10 cellular contexts compared by ENCODE assay signal in genomic region chr16:10862432-10862831, GRCh38. TPM values are rescaled to one million over a fixed set of nuclear protein-coding genes. Genes with fewer than 3 reads are reported as not detected.
DNase-seq lines count a peak whose midpoint lies in the region; ATAC-seq and TF ChIP-seq lines count a peak whose summit lies in the region.
"Had no signal": no experiment of that assay in that cellular context is flagged by ENCODE, and none has a peak within 500 bp of the region (broad histone marks: within the 10 kb centered on the region; RNA-seq: fewer than 3 reads in every experiment).

No MANE protein-coding gene starts in this region.

- H3K36me3 ChIP-seq in CD8-positive, alpha-beta memory T cell (ENCODE audit: insufficient read depth, low read length) = no peaks in the 10 kb centered on the region

- no peaks in the 10 kb centered on the region for H3K27me3 ChIP-seq in CD8-positive, alpha-beta memory T cell (ENCODE audit: insufficient read depth, low read length, poor library complexity, severe bottlenecking)

- intact Hi-C loops in activated CD4-positive, alpha-beta T cell treated with anti-CD3 and anti-CD28 coated beads, Interleukin-2, amount 10 ng/mL, durations not matched to agents 24 days and 14 days (cut with micrococcal nuclease) = no loop called here

- no peak overlapping the region for H3K4me3 Mint-ChIP-seq in CD8-positive, alpha-beta memory T cell
- no peak overlapping the region for H3K4me3 Mint-ChIP-seq in activated CD4-positive, alpha-beta T cell treated with anti-CD3 and anti-CD28 coated beads, Interleukin-2, amount 10 ng/mL, durations not matched to agents 24 days and 14 days
- H3K4me3 Mint-ChIP-seq: activated naive CD8-positive, alpha-beta T cell treated with anti-CD3 and anti-CD28 coated beads, Interleukin-2, amount 10 ng/mL, durations not matched to agents 7 days and 5 days had no signal

- H3K27me3 Mint-ChIP-seq in CD8-positive, alpha-beta memory T cell = peaks cover 10% of the 10 kb centered on the region in 2 donors
- peaks cover 37% of the 10 kb centered on the region for H3K27me3 Mint-ChIP-seq in activated CD4-positive, alpha-beta T cell treated with anti-CD3 and anti-CD28 coated beads, Interleukin-2, amount 10 ng/mL, durations not matched to agents 24 days and 14 days

- no peak for ATAC-seq in GM18868 (IDR thresholded peaks at IDR 0.05; ENCODE audit: unreplicated experiment)

- H3K4me1 Mint-ChIP-seq in CD8-positive, alpha-beta memory T cell = peaks cover 0 to 4% (median 0%) of the 10 kb centered on the region in 3 donors
- peaks cover 10% of the 10 kb centered on the region for H3K4me1 Mint-ChIP-seq in activated CD4-positive, alpha-beta T cell treated with anti-CD3 and anti-CD28 coated beads, Interleukin-2, amount 10 ng/mL, durations not matched to agents 24 days and 14 days

- POLR2A ChIA-PET in AG04449 (lab: Yijun Ruan, JAX) = interaction anchor here (0.6 kb wide), 1 partner anchor 1934 kb away, joined by 6 read pairs; no protein-coding TSS in a partner anchor
- POLR2A ChIA-PET in CD8-positive, alpha-beta memory T cell (lab: Charles Lee) = no interaction called here

- CTCF ChIA-PET in AG04449 (lab: Yijun Ruan, JAX) = no interaction called here
- CTCF ChIA-PET in CD8-positive, alpha-beta memory T cell (lab: Charles Lee) = interaction anchor here (0.6 kb wide), 1 partner anchor 348 kb away, joined by 3 read pairs; no protein-coding TSS in a partner anchor

- no peak overlapping the region for H3K4me3 ChIP-seq in AG04449 (ENCODE audit: low read depth, low read length)
- H3K4me3 ChIP-seq in CD8-positive, alpha-beta memory T cell (ENCODE audit: low read length) = no peak overlapping the region

- H3K27ac Mint-ChIP-seq in CD8-positive, alpha-beta memory T cell = no peak overlapping the region
- H3K27ac Mint-ChIP-seq in activated CD4-positive, alpha-beta T cell treated with anti-CD3 and anti-CD28 coated beads, Interleukin-2, amount 10 ng/mL, durations not matched to agents 24 days and 14 days = no peak overlapping the region
- H3K27ac Mint-ChIP-seq: activated naive CD8-positive, alpha-beta T cell treated with anti-CD3 and anti-CD28 coated beads, Interleukin-2, amount 10 ng/mL, durations not matched to agents 7 days and 5 days had no signal

- no peaks in the 10 kb centered on the region for H3K36me3 Mint-ChIP-seq in CD8-positive, alpha-beta memory T cell
- H3K36me3 Mint-ChIP-seq in activated CD4-positive, alpha-beta T cell treated with anti-CD3 and anti-CD28 coated beads, Interleukin-2, amount 10 ng/mL, durations not matched to agents 24 days and 14 days (ENCODE audit: low read depth) = no peaks in the 10 kb centered on the region
- H3K36me3 Mint-ChIP-seq: activated naive CD8-positive, alpha-beta T cell treated with anti-CD3 and anti-CD28 coated beads, Interleukin-2, amount 10 ng/mL, durations not matched to agents 7 days and 5 days had no signal

- H3K27ac ChIP-seq in CD8-positive, alpha-beta memory T cell (ENCODE audit: low read depth, low read length) = no peak overlapping the region

- DNase-seq in AG04449 (ENCODE audit: low read depth, low spot score) = peak; percentile 5
- peak; percentile 64 for DNase-seq in HS-27A (ENCODE audit: low read depth)
- DNase-seq in UCSD-AML1 (lab: John Stamatoyannopoulos, UW; ENCODE audit: unreplicated experiment) = peak; percentile 31
- DNase-seq in kidney tubule cell (ENCODE audit: low spot score) = peak; percentile 80
- DNase-seq in CD8-positive, alpha-beta memory T cell = no peak
- DNase-seq in activated CD4-positive, alpha-beta T cell treated with anti-CD3 and anti-CD28 coated beads, Interleukin-2, amount 10 ng/mL, durations not matched to agents 24 days and 14 days = no peak
- DNase-seq in stimulated activated CD4-positive, alpha-beta T cell treated with anti-CD3 and anti-CD28 coated beads, Interleukin-4, amount 100 ng/mL, for 24 hours = no peak
- DNase-seq: activated naive CD8-positive, alpha-beta T cell treated with anti-CD3 and anti-CD28 coated beads, Interleukin-2, amount 10 ng/mL, durations not matched to agents 7 days and 5 days; DMS79 had no signal

- H3K4me1 ChIP-seq in CD8-positive, alpha-beta memory T cell (ENCODE audit: insufficient read depth, low read length) = no peaks in the 10 kb centered on the region

- H3K9me3 ChIP-seq in CD8-positive, alpha-beta memory T cell (ENCODE audit: low read length) = no peaks in the 10 kb centered on the region

- H3K9me3 Mint-ChIP-seq in CD8-positive, alpha-beta memory T cell = no peaks in the 10 kb centered on the region
- peaks cover 8% of the 10 kb centered on the region for H3K9me3 Mint-ChIP-seq in activated CD4-positive, alpha-beta T cell treated with anti-CD3 and anti-CD28 coated beads, Interleukin-2, amount 10 ng/mL, durations not matched to agents 24 days and 14 days

- no peak for TF ChIP-seq CTCF in AG04449 (IDR thresholded peaks at IDR 0.05; ENCODE audit: insufficient read depth, low read length, missing control alignments)

RNA-seq across cellular contexts. Expression of gene CIITA, which starts 14.6 kb away (rescaled TPM):
- 10 to 100 TPM; 11.9 TPM for total RNA-seq in CD8-positive, alpha-beta memory T cell
- 2.8 TPM for polyA plus RNA-seq in CD8-positive, alpha-beta memory T cell
- 5.0 and 6.4 TPM in 2 replicates for total RNA-seq in activated CD4-positive, alpha-beta T cell treated with anti-CD3 and anti-CD28 coated beads, Interleukin-2, amount 10 ng/mL, durations not matched to agents 24 days and 14 days

RNA-seq across cellular contexts. Expression of gene TVP23A, which starts 43.8 kb away (rescaled TPM):
- not detected for total RNA-seq in CD8-positive, alpha-beta memory T cell
- 0.26 TPM for polyA plus RNA-seq in CD8-positive, alpha-beta memory T cell
- total RNA-seq in activated CD4-positive, alpha-beta T cell treated with anti-CD3 and anti-CD28 coated beads, Interleukin-2, amount 10 ng/mL, durations not matched to agents 24 days and 14 days = not detected in 2 replicates
- total RNA-seq: activated naive CD8-positive, alpha-beta T cell treated with anti-CD3 and anti-CD28 coated beads, Interleukin-2, amount 10 ng/mL, durations not matched to agents 7 days and 5 days had no signal

Comparison
In these comparisons a context has a peak if more than half of its experiments do, and no peak if none do; other contexts are left out.
1. DNase-seq: peak in AG04449 (single experiment), HS-27A (single experiment), UCSD-AML1 (single experiment) and kidney tubule cell (single experiment); none in CD8-positive, alpha-beta memory T cell (0 of 5), activated CD4-positive, alpha-beta T cell treated with anti-CD3 and anti-CD28 coated beads, Interleukin-2, amount 10 ng/mL, durations not matched to agents 24 days and 14 days (single experiment) and stimulated activated CD4-positive, alpha-beta T cell treated with anti-CD3 and anti-CD28 coated beads, Interleukin-4, amount 100 ng/mL, for 24 hours (single experiment).